In genomic region chr13:107441279-107441678, GRCh38 we compare ENCODE assay signal across 22 cellular contexts.
DNase-seq lines count a peak whose midpoint lies in the region; ATAC-seq and TF ChIP-seq lines count a peak whose summit lies in the region.
"Had no signal": no experiment of that assay in that cellular context is flagged by ENCODE, and none has a peak within 500 bp of the region (broad histone marks: within the 10 kb centered on the region; RNA-seq: fewer than 3 reads in every experiment).

No MANE protein-coding gene starts in this region.

- H3K79me1 ChIP-seq in neuronal stem cell (ENCODE audit: low read depth, low read length) = no peaks in the 10 kb centered on the region

- no peak overlapping the region for H4K91ac ChIP-seq in neuronal stem cell (ENCODE audit: low read depth, low read length, poor library complexity)

- H3K9ac ChIP-seq in fibroblast of lung (ENCODE audit: insufficient read depth, low read length) (no peak overlapping the region), smooth muscle cell (ENCODE audit: low read depth) (no peak overlapping the region), neuronal stem cell (ENCODE audit: low read depth, low read length, poor library complexity) (no peak overlapping the region)
- H3K9ac ChIP-seq: BLaER1 treated with 17β-estradiol and CSF1 and Interleukin-3, amounts not matched to agents 10 nM and 100 nM had no signal

- 59% methylated on average over 3 of the region's 3 CpGs for WGBS in smooth muscle cell (ENCODE audit: low lambda C conversion rate)
- WGBS in neuronal stem cell (ENCODE audit: extremely low coverage in 2 of 2, insufficient read length in 2 of 2, insufficient replicate concordance in 1 of 2), 2 donors = 100% methylated on average over 1 of the region's 3 CpGs; no CpG with 5 or more reads in 1 of the 2 donors

- no peak for TF ChIP-seq CTCF in fibroblast of lung (conservative IDR thresholded peaks at IDR 0.05 in 1 of 2, IDR thresholded peaks at IDR 0.05 in 1 of 2; ENCODE audit: low read depth in 1 of 2, low read length in 2 of 2)
- TF ChIP-seq CTCF in smooth muscle cell (IDR thresholded peaks at IDR 0.05; ENCODE audit: borderline replicate concordance, insufficient read depth, poor library complexity, severe bottlenecking) = no peak

- no peak overlapping the region for H3K23ac ChIP-seq in neuronal stem cell (ENCODE audit: low read depth, low read length, poor library complexity)

- H3K4me2 ChIP-seq in fibroblast of lung (ENCODE audit: extremely low read depth, insufficient read depth, low read length) = no peak overlapping the region
- H3K4me2 ChIP-seq in smooth muscle cell = no peak overlapping the region
- H3K4me2 ChIP-seq in neuronal stem cell (ENCODE audit: insufficient read depth, low read length, poor library complexity, severe bottlenecking) = no peak overlapping the region
- H3K4me2 ChIP-seq: BLaER1 treated with 17β-estradiol and CSF1 and Interleukin-3, amounts not matched to agents 10 nM and 100 nM had no signal

- H2BK15ac ChIP-seq in neuronal stem cell (ENCODE audit: low read length) = no peak overlapping the region

- H2AK5ac ChIP-seq in neuronal stem cell (ENCODE audit: low read depth, low read length) = no peak overlapping the region

- H2AFZ ChIP-seq in fibroblast of lung (ENCODE audit: low read length) = no peak overlapping the region
- no peak overlapping the region for H2AFZ ChIP-seq in smooth muscle cell (ENCODE audit: low read depth)
- H2AFZ ChIP-seq in neuronal stem cell (ENCODE audit: low read length) = no peak overlapping the region

- H3K27ac Mint-ChIP-seq in activated T-helper 17 cell treated with anti-CD3 and anti-CD28 coated beads, Interleukin-2, amount 50 U/mL, for 72 hours = no peak overlapping the region
- H3K27ac Mint-ChIP-seq: WTC11 had no signal

- DNase-seq in GM04504 (ENCODE audit: low read depth) = peak; percentile 47
- DNase-seq in fibroblast of lung (ENCODE audit: low read depth in 2 of 2) = peak; percentile 44 to 96
- DNase-seq in renal cortical epithelial cell (ENCODE audit: low read depth) = peak; percentile 93
- DNase-seq in smooth muscle cell (lab: John Stamatoyannopoulos, UW; ENCODE audit: unreplicated experiment) = no peak
- no peak for DNase-seq in neuronal stem cell (ENCODE audit: low spot score)
- DNase-seq: activated CD8-positive, alpha-beta memory T cell treated with anti-CD3 and anti-CD28 coated beads for 24 hours; amniotic stem cell; DMS53; heart left ventricle; kidney; NCI-H1048; NCI-H2171; RPMI8226; T-helper 1 cell; thyroid gland had no signal

- H2BK12ac ChIP-seq in neuronal stem cell (ENCODE audit: low read length) = no peak overlapping the region

- H4K20me1 ChIP-seq in fibroblast of lung (ENCODE audit: control insufficient read depth, extremely low read depth, insufficient read depth, low read length) = no peaks in the 10 kb centered on the region
- no peaks in the 10 kb centered on the region for H4K20me1 ChIP-seq in smooth muscle cell (ENCODE audit: low read depth)
- H4K20me1 ChIP-seq: BLaER1 treated with 17β-estradiol and CSF1 and Interleukin-3, amounts not matched to agents 10 nM and 100 nM had no signal

- H2BK120ac ChIP-seq in neuronal stem cell (ENCODE audit: low read depth, low read length) = no peak overlapping the region

- H3K4me3 Mint-ChIP-seq in activated T-helper 17 cell treated with anti-CD3 and anti-CD28 coated beads, Interleukin-2, amount 50 U/mL, for 72 hours = no peak overlapping the region
- H3K4me3 Mint-ChIP-seq: WTC11 had no signal

- no peaks in the 10 kb centered on the region for H3K4me1 ChIP-seq in fibroblast of lung (ENCODE audit: control insufficient read depth, extremely low read depth, insufficient read depth, low read length)
- no peaks in the 10 kb centered on the region for H3K4me1 ChIP-seq in smooth muscle cell (ENCODE audit: low read depth)
- no peaks in the 10 kb centered on the region for H3K4me1 ChIP-seq in neuronal stem cell (ENCODE audit: control insufficient read depth in 2 of 2, insufficient read depth in 1 of 2, low read depth in 1 of 2, low read length in 2 of 2)
- H3K4me1 ChIP-seq: BLaER1 treated with 17β-estradiol and CSF1 and Interleukin-3, amounts not matched to agents 10 nM and 100 nM; heart left ventricle; thyroid gland had no signal

- peaks cover 7% of the 10 kb centered on the region for H3K9me3 Mint-ChIP-seq in activated T-helper 17 cell treated with anti-CD3 and anti-CD28 coated beads, Interleukin-2, amount 50 U/mL, for 72 hours
- H3K9me3 Mint-ChIP-seq: WTC11 had no signal

- no peaks in the 10 kb centered on the region for H3K36me3 Mint-ChIP-seq in activated T-helper 17 cell treated with anti-CD3 and anti-CD28 coated beads, Interleukin-2, amount 50 U/mL, for 72 hours (ENCODE audit: low read depth)
- H3K36me3 Mint-ChIP-seq: WTC11 had no signal

- no peak overlapping the region for H4K8ac ChIP-seq in neuronal stem cell (ENCODE audit: low read depth, low read length)

- ATAC-seq in SK-N-SH treated with all-trans-retinoic acid at 6 μM for 48 hours (peak; percentile 84), HG02870 (IDR thresholded peaks at IDR 0.05; ENCODE audit: unreplicated experiment) (no peak)
- no peak for ATAC-seq in activated T-helper 17 cell treated with anti-CD3 and anti-CD28 coated beads, Interleukin-2, amount 50 U/mL, for 72 hours (replicated peaks)
- ATAC-seq: heart left ventricle, K562, sciatic nerve, WTC11 had no signal

- H3K9me3 ChIP-seq in fibroblast of lung (ENCODE audit: control insufficient read depth, insufficient read depth, low read depth, low read length) (no peaks in the 10 kb centered on the region), smooth muscle cell (replicated peaks; ENCODE audit: low read depth) (no peaks in the 10 kb centered on the region), neuronal stem cell (replicated peaks in 1 of 2; ENCODE audit: control insufficient read depth in 2 of 2, insufficient read depth in 1 of 2, low read depth in 1 of 2, low read length in 2 of 2) (no peaks in the 10 kb centered on the region)
- H3K9me3 ChIP-seq: BLaER1 treated with 17β-estradiol and CSF1 and Interleukin-3, amounts not matched to agents 10 nM and 100 nM; thyroid gland had no signal

- no peak overlapping the region for H2BK5ac ChIP-seq in neuronal stem cell (ENCODE audit: low read length)

- H3K79me2 ChIP-seq in fibroblast of lung (ENCODE audit: control insufficient read depth, insufficient read depth, low read length) (no peaks in the 10 kb centered on the region), smooth muscle cell (ENCODE audit: low read depth) (no peaks in the 10 kb centered on the region)

- H3K4me3 ChIP-seq in fibroblast of lung (replicated peaks in 1 of 4; ENCODE audit: control extremely low read depth in 1 of 4, insufficient read depth in 1 of 4, low read depth in 3 of 4, low read length in 4 of 4) = no peak overlapping the region
- H3K4me3 ChIP-seq in smooth muscle cell = no peak overlapping the region
- H3K4me3 ChIP-seq in neuronal stem cell (ENCODE audit: low read length in 2 of 2) = no peak overlapping the region
- H3K4me3 ChIP-seq: BLaER1 treated with 17β-estradiol and CSF1 and Interleukin-3, amounts not matched to agents 10 nM and 100 nM; heart left ventricle; K562; thyroid gland had no signal

- H3K18ac ChIP-seq in neuronal stem cell (ENCODE audit: low read length) = no peak overlapping the region

- no peak overlapping the region for H3K14ac ChIP-seq in neuronal stem cell (ENCODE audit: low read length)

- H3F3A ChIP-seq in smooth muscle cell (ENCODE audit: low read depth) = no peaks in the 10 kb centered on the region

- H3K4ac ChIP-seq in neuronal stem cell (ENCODE audit: low read length) = no peak overlapping the region

- H3K27ac ChIP-seq in fibroblast of lung (ENCODE audit: insufficient read depth, low read length) (no peak overlapping the region), smooth muscle cell (ENCODE audit: low read depth) (no peak overlapping the region), neuronal stem cell (replicated peaks; ENCODE audit: low read length) (no peak overlapping the region)
- H3K27ac ChIP-seq: BLaER1 treated with 17β-estradiol and CSF1 and Interleukin-3, amounts not matched to agents 10 nM and 100 nM; heart left ventricle; thyroid gland had no signal

- H3K27me3 ChIP-seq in fibroblast of lung (ENCODE audit: control insufficient read depth, insufficient read depth, low read length) = no peaks in the 10 kb centered on the region
- no peaks in the 10 kb centered on the region for H3K27me3 ChIP-seq in smooth muscle cell (ENCODE audit: low read depth)
- no peaks in the 10 kb centered on the region for H3K27me3 ChIP-seq in neuronal stem cell (ENCODE audit: control insufficient read depth in 3 of 3, insufficient read depth in 3 of 3, low read depth in 1 of 3, low read length in 3 of 3)
- H3K27me3 ChIP-seq: BLaER1 treated with 17β-estradiol and CSF1 and Interleukin-3, amounts not matched to agents 10 nM and 100 nM; heart left ventricle; thyroid gland had no signal

- no peaks in the 10 kb centered on the region for H3K27me3 Mint-ChIP-seq in activated T-helper 17 cell treated with anti-CD3 and anti-CD28 coated beads, Interleukin-2, amount 50 U/mL, for 72 hours

- no peaks in the 10 kb centered on the region for H3K36me3 ChIP-seq in fibroblast of lung (ENCODE audit: control insufficient read depth, insufficient read depth, low read length)
- H3K36me3 ChIP-seq in smooth muscle cell (ENCODE audit: low read depth) = no peaks in the 10 kb centered on the region
- H3K36me3 ChIP-seq in neuronal stem cell (replicated peaks in 1 of 2; ENCODE audit: control insufficient read depth in 2 of 2, insufficient read depth in 2 of 2, low read length in 2 of 2) = no peaks in the 10 kb centered on the region
- H3K36me3 ChIP-seq: BLaER1 treated with 17β-estradiol and CSF1 and Interleukin-3, amounts not matched to agents 10 nM and 100 nM; heart left ventricle; thyroid gland had no signal

- H3K4me1 Mint-ChIP-seq in activated T-helper 17 cell treated with anti-CD3 and anti-CD28 coated beads, Interleukin-2, amount 50 U/mL, for 72 hours = no peaks in the 10 kb centered on the region

TF ChIP-seq in SK-N-SH treated with all-trans-retinoic acid at 6 μM for 48 hours, 23 proteins besides CTCF, POLR2A, EP300 and RAD21 (continues in another document):
- no peak for TF ChIP-seq BACH2 (CRISPR knock-in tag; IDR thresholded peaks at IDR 0.05; ENCODE audit: borderline replicate concordance)
- TF ChIP-seq TCF4 (CRISPR knock-in tag; IDR thresholded peaks at IDR 0.05; ENCODE audit: borderline replicate concordance) = no peak
- TF ChIP-seq POU6F1 (CRISPR knock-in tag; IDR thresholded peaks at IDR 0.05; ENCODE audit: borderline replicate concordance, low read depth) = no peak

Comparison
In these comparisons a context has a peak if more than half of its experiments do, and no peak if none do; other contexts are left out.
1. DNase-seq: peak in GM04504 (single experiment), fibroblast of lung (2 of 2) and renal cortical epithelial cell (single experiment); none in smooth muscle cell (single experiment) and neuronal stem cell (single experiment).